13 cellular contexts compared by ENCODE assay signal in the genomic region with DNA sequence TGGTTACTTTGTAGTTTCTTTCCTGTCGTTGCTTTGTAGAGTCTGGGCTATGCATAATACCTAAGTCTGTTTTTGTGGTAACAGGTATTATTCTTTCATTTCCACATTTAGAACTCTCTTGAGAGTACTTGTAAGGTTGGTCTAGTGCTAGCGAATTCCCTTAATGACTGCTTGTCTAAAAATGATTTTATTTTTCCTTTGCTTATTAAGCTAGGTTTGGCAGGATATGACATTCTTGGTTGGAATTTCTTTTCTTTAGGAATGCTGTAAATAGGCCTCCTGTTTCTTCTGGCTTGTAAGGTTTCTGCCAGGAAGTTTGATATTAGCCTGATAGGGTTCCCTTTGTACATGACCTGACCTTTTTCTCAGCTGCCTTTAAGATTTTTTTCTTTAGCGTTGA.
DNase-seq lines count a peak whose midpoint lies in the region; ATAC-seq, FAIRE-seq and TF ChIP-seq lines count a peak whose summit lies in the region.
"Had no signal": no experiment of that assay in that cellular context is flagged by ENCODE, and none has a peak within 500 bp of the region (broad histone marks: within the 10 kb centered on the region; RNA-seq: fewer than 3 reads in every experiment).

No MANE protein-coding gene starts in this region.

- CTCF ChIA-PET in endothelial cell of umbilical vein (lab: Charles Lee), result interaction anchor here (0.8 to 1.6 kb wide), 6 partner anchors 9 to 30 kb away, joined by 3 to 8 read pairs (median 4); no protein-coding TSS in a partner anchor

- no peaks in the 10 kb centered on the region for H3K27me3 ChIP-seq in endothelial cell of umbilical vein (ENCODE audit: control insufficient read depth in 2 of 2, insufficient read depth in 2 of 2, low read length in 2 of 2)

- peak overlapping the region in 1 of 3 experiments; percentile 11 for H3K4me3 ChIP-seq in endothelial cell of umbilical vein (replicated peaks in 1 of 3; ENCODE audit: insufficient read depth in 1 of 3, low read depth in 1 of 3, low read length in 3 of 3)

- peak overlapping the region; percentile 67 for H3K4me2 ChIP-seq in endothelial cell of umbilical vein (ENCODE audit: insufficient read depth, low read length)

- ATAC-seq in GM18505 (IDR thresholded peaks at IDR 0.05; ENCODE audit: unreplicated experiment) (peak; percentile 91), GM21526 (IDR thresholded peaks at IDR 0.05; ENCODE audit: low FRiP score, unreplicated experiment) (peak; percentile 97), HG03342 (IDR thresholded peaks at IDR 0.05; ENCODE audit: unreplicated experiment) (peak; percentile 72)
- ATAC-seq: activated CD8-positive, alpha-beta memory T cell treated with anti-CD3 and anti-CD28 coated beads, Interleukin-2, amount 10 ng/mL, durations not matched to agents 7 days and 5 days had no signal

- no peaks in the 10 kb centered on the region for H4K20me1 ChIP-seq in endothelial cell of umbilical vein (replicated peaks; ENCODE audit: control insufficient read depth, extremely low read depth, insufficient read depth, low read length)

- H3K9me3 ChIP-seq in endothelial cell of umbilical vein (replicated peaks; ENCODE audit: control insufficient read depth, insufficient read depth, low read length), result no peaks in the 10 kb centered on the region

- POLR2A ChIA-PET in endothelial cell of umbilical vein (lab: Charles Lee), result interaction anchor here (0.5 kb wide), 1 partner anchor 228 kb away, joined by 5 read pairs; no protein-coding TSS in a partner anchor

- peak overlapping the region; percentile 52 for H2AFZ ChIP-seq in endothelial cell of umbilical vein (ENCODE audit: low read depth, low read length)

- peak overlapping the region; percentile 83 for H3K27ac ChIP-seq in endothelial cell of umbilical vein (ENCODE audit: insufficient read depth, low read depth, low read length)
- H3K27ac ChIP-seq: C4-2B had no signal

- no peaks in the 10 kb centered on the region for H3K79me2 ChIP-seq in endothelial cell of umbilical vein (ENCODE audit: control insufficient read depth, insufficient read depth, low read length)

- no peak for TF ChIP-seq CTCF in endothelial cell of umbilical vein (IDR thresholded peaks at IDR 0.05; ENCODE audit: extremely low read depth in 1 of 2, insufficient read depth in 1 of 2, low read depth in 1 of 2, low read length in 2 of 2)

- intact Hi-C loops in endothelial cell of umbilical vein (cut with micrococcal nuclease), result loop anchor here (1.0 to 2.0 kb wide), 7 partner anchors 30 to 367 kb away; partner anchors contain the start of genes KAT2B, RAB5A and SGO1

- no peaks in the 10 kb centered on the region for H3K9me1 ChIP-seq in endothelial cell of umbilical vein (replicated peaks; ENCODE audit: control insufficient read depth, extremely low read depth, insufficient read depth, low read length)

- no peaks in the 10 kb centered on the region for H3K36me3 ChIP-seq in endothelial cell of umbilical vein (ENCODE audit: control insufficient read depth in 2 of 2, extremely low read depth in 1 of 2, insufficient read depth in 2 of 2, low read length in 2 of 2)

- TF ChIP-seq POLR2A in GM18505 (IDR thresholded peaks at IDR 0.05; ENCODE audit: borderline replicate concordance, extremely low read depth, insufficient read depth, insufficient read length) (no peak), endothelial cell of umbilical vein (IDR thresholded peaks at IDR 0.05; ENCODE audit: low read depth, low read length) (no peak)

- BruUV-seq in endothelial cell of umbilical vein (replicated peaks; lab: Mats Ljungman, UMichigan), result no TSS peak

- H3K9ac ChIP-seq in endothelial cell of umbilical vein (replicated peaks; ENCODE audit: extremely low read depth, insufficient read depth, low read length), result peak overlapping the region; percentile 51

- H3K4me1 ChIP-seq in endothelial cell of umbilical vein (ENCODE audit: control insufficient read depth, extremely low read depth, insufficient read depth, low read length), result peaks cover 18% of the 10 kb centered on the region

- DNase-seq in endothelial cell of umbilical vein (ENCODE audit: low read depth, low spot score), result peak; percentile 92
- no peak for DNase-seq in NCI-H82 treated with DMSO at 0.1 percent for 48 hours (lab: John Stamatoyannopoulos, UW; ENCODE audit: unreplicated experiment)
- no peak for DNase-seq in NCI-H1092 treated with DMSO at 0.1 percent for 48 hours (lab: John Stamatoyannopoulos, UW)
- DNase-seq in effector CD8-positive, alpha-beta T cell (lab: John Stamatoyannopoulos, UW), result no peak
- no peak for DNase-seq in activated CD8-positive, alpha-beta memory T cell treated with anti-CD3 and anti-CD28 coated beads, Interleukin-2, amount 50 U/mL, for 4 hours
- DNase-seq: activated CD8-positive, alpha-beta memory T cell treated with anti-CD3 and anti-CD28 coated beads, Interleukin-2, amount 10 ng/mL, durations not matched to agents 7 days and 5 days; left cardiac atrium; NK-92 treated with Interleukin-12 subunit alpha and Interleukin-12 subunit beta, amount 100 ng/mL, for 24 hours; T-helper 2 cell had no signal

- FAIRE-seq in endothelial cell of umbilical vein (lab: Jason Lieb, UNC), result peak; percentile 85

- dilution Hi-C loops in endothelial cell of umbilical vein (cut with MboI; ENCODE audit: extremely low pct_ligation_motif_present, low sequenced_read_pairs), result no loop called here

TF ChIP-seq in endothelial cell of umbilical vein, 7 proteins besides CTCF, POLR2A, EP300 and RAD21:
- TF ChIP-seq POLR2AphosphoS5 (IDR thresholded peaks at IDR 0.05; ENCODE audit: insufficient read depth, low read depth, low read length) (peak; percentile 64), EZH2 (IDR thresholded peaks at IDR 0.05; ENCODE audit: borderline replicate concordance, low read depth, low read length, severe bottlenecking) (no peak), FOS (IDR thresholded peaks at IDR 0.05; ENCODE audit: borderline replicate concordance, insufficient read depth, low read length) (peak; percentile 42), JUN (IDR thresholded peaks at IDR 0.05; ENCODE audit: borderline replicate concordance, insufficient read depth, insufficient read length, low read depth) (peak; percentile 84), MAX (IDR thresholded peaks at IDR 0.05; ENCODE audit: insufficient read depth, insufficient read length) (no peak), GATA2 (IDR thresholded peaks at IDR 0.05; ENCODE audit: insufficient read depth, insufficient read length, low read depth, low read length) (peak; percentile 93)
